35 cellular contexts compared by ENCODE assay signal in genomic region chr13:89965252-89965651, GRCh38.
"Had no signal": no experiment of that assay in that cellular context is flagged by ENCODE, and none has a peak within 500 bp of the region (broad histone marks: within the 10 kb centered on the region; RNA-seq: fewer than 3 reads in every experiment).

No MANE protein-coding gene starts in this region.

- H3K4me3 ChIP-seq: MG63 had no signal

- DNase-seq: Karpas-422, Kasumi-1, MG63, MM.1S, MV-4-11, NCI-H1048, NCI-H1092, NCI-H1092 treated with DMSO at 0.1 percent for 48 hours, NCI-H1105, NCI-H1105 treated with DMSO at 0.1 percent for 48 hours, NCI-H1417, NCI-H1417 treated with DMSO at 0.1 percent for 48 hours, NCI-H1436, NCI-H1436 treated with DMSO at 0.1 percent for 48 hours, NCI-H146, NCI-H1694, NCI-H1694 treated with DMSO at 0.1 percent for 48 hours, NCI-H187, NCI-H187 treated with DMSO at 0.1 percent for 48 hours, NCI-H1930, NCI-H2029, NCI-H2029 treated with DMSO at 0.1 percent for 48 hours, NCI-H2081, NCI-H2081 treated with DMSO at 0.1 percent for 48 hours, NCI-H2107, NCI-H2171, NCI-H2171 treated with DMSO at 0.1 percent for 48 hours, NCI-H2227 treated with DMSO at 0.1 percent for 48 hours, NCI-H226, NCI-H345, NCI-H446, NCI-H446 treated with DMSO at 0.1 percent for 48 hours, NCI-H510A, NCI-H510A treated with DMSO at 0.1 percent for 48 hours, NCI-H524 had no signal

- H3K27me3 ChIP-seq: MG63 had no signal

- H3K36me3 ChIP-seq: MG63 had no signal

- H3K9me3 ChIP-seq: MG63 had no signal
